ENCODE assay signal across 8 cellular contexts in the genomic region with DNA sequence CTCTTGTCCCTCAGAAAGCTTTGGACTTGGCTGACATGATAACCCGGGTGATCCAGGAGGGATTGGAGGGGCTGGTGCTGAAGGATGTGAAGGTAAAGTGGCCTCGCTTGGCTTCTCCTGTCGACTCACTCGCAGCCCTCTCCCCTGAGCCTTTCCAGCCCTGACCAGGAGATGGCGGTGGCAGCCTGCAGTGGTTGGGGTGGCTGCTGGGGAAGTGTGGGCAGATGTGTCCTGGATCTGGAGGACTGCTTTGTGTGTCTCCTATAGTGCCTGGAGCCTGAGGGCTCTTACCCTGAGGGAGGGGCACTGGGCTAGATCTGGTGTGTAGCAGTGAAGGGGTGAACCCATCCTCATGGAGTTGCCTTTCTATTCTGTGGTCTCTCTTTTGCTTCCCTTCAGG. TPM values are rescaled to one million over a fixed set of nuclear protein-coding genes. Genes with fewer than 3 reads are reported as not detected.
A peak's percentile ranks its signal among the peaks of the same experiment; 100 is the strongest.
DNase-seq lines count a peak whose midpoint lies in the region; ATAC-seq and TF ChIP-seq lines count a peak whose summit lies in the region.

No MANE protein-coding gene starts in this region.

- H3F3A ChIP-seq in GM23248 (ENCODE audit: insufficient read depth): no peaks in the 10 kb centered on the region

- no peak for TF ChIP-seq POLR2A in GM18505 (IDR thresholded peaks at IDR 0.05; ENCODE audit: borderline replicate concordance, extremely low read depth, insufficient read depth, insufficient read length)

- WGBS in GM23248 (ENCODE audit: low coverage in 1 of 2, low lambda C conversion rate in 2 of 2, missing lambda C conversion rate in 2 of 2), 2 experiments: 48 to 55% methylated on average over 5 of the region's 5 CpGs

- no peaks in the 10 kb centered on the region for H3K27me3 ChIP-seq in CD4-positive, CD25-positive, alpha-beta regulatory T cell (ENCODE audit: control insufficient read depth, insufficient read depth, low read length)
- H3K27me3 ChIP-seq in GM23248 (replicated peaks; ENCODE audit: insufficient read depth) (no peaks in the 10 kb centered on the region), muscle layer of colon (ENCODE audit: control insufficient read depth in 1 of 2, insufficient read depth in 2 of 2, low read length in 2 of 2) (no peaks in the 10 kb centered on the region)

- peaks cover 39% of the 10 kb centered on the region for H3K36me3 Mint-ChIP-seq in CD4-positive, CD25-positive, alpha-beta regulatory T cell

- no peak overlapping the region for H3K9ac ChIP-seq in GM23248
- peak overlapping the region; percentile 35 for H3K9ac ChIP-seq in muscle layer of colon (ENCODE audit: low read length)

- peaks cover 0 to 10% (median 3%) of the 10 kb centered on the region in 4 donors for H3K4me1 Mint-ChIP-seq in CD4-positive, CD25-positive, alpha-beta regulatory T cell

- no peaks in the 10 kb centered on the region for H3K9me2 ChIP-seq in GM23248 (ENCODE audit: insufficient read depth)

- H3K9me3 Mint-ChIP-seq in CD4-positive, CD25-positive, alpha-beta regulatory T cell: no peaks in the 10 kb centered on the region

- H3K9me3 ChIP-seq in CD4-positive, CD25-positive, alpha-beta regulatory T cell (ENCODE audit: control insufficient read depth in 2 of 2, low read length in 2 of 2): no peaks in the 10 kb centered on the region
- H3K9me3 ChIP-seq in GM23248 (ENCODE audit: low read depth) (no peaks in the 10 kb centered on the region), muscle layer of colon (ENCODE audit: low read length) (no peaks in the 10 kb centered on the region)

- peaks cover 8% of the 10 kb centered on the region for H3K4me1 ChIP-seq in CD4-positive, CD25-positive, alpha-beta regulatory T cell (ENCODE audit: control insufficient read depth, insufficient read depth, low read length, poor library complexity, severe bottlenecking)
- H3K4me1 ChIP-seq in GM23248 (ENCODE audit: insufficient read depth) (no peaks in the 10 kb centered on the region), muscle layer of colon (ENCODE audit: insufficient read depth, low read length) (peaks cover 54% of the 10 kb centered on the region)

- H3K4me3 ChIP-seq in CD4-positive, CD25-positive, alpha-beta regulatory T cell (ENCODE audit: low read depth, low read length): no peak overlapping the region
- no peak overlapping the region for H3K4me3 ChIP-seq in GM23248
- peak overlapping the region in 1 of 2 donors; percentile 19 for H3K4me3 ChIP-seq in muscle layer of colon (ENCODE audit: low read depth in 1 of 2, low read length in 2 of 2)

- no peaks in the 10 kb centered on the region for H3K79me2 ChIP-seq in GM23248 (ENCODE audit: insufficient read depth)

- in situ Hi-C loops in GM23248 (cut with MboI): no loop called here

- H3K27ac ChIP-seq in CD4-positive, CD25-positive, alpha-beta regulatory T cell (ENCODE audit: insufficient read depth, low read length, poor library complexity, severe bottlenecking): no peak overlapping the region
- H3K27ac ChIP-seq in GM23248 (no peak overlapping the region), muscle layer of colon (ENCODE audit: low read depth, low read length) (peak overlapping the region; percentile 89)

- no peaks in the 10 kb centered on the region for H3K27me3 Mint-ChIP-seq in CD4-positive, CD25-positive, alpha-beta regulatory T cell

- H3K27ac Mint-ChIP-seq in CD4-positive, CD25-positive, alpha-beta regulatory T cell: peak overlapping the region in 2 of 3 donors; percentile 74 to 88

- H4K20me1 ChIP-seq in GM23248 (ENCODE audit: insufficient read depth): no peaks in the 10 kb centered on the region

- peak; percentile 65 to 82 (median 78) for DNase-seq in CD4-positive, CD25-positive, alpha-beta regulatory T cell
- peak; percentile 84 for DNase-seq in GM23248
- DNase-seq in NCI-H82 treated with DMSO at 0.1 percent for 48 hours (lab: John Stamatoyannopoulos, UW; ENCODE audit: unreplicated experiment): peak; percentile 21
- peak; percentile 85 for DNase-seq in activated CD8-positive, alpha-beta memory T cell treated with anti-CD3 and anti-CD28 coated beads, Interleukin-2, amount 50 U/mL, for 48 hours
- peak; percentile 90 for DNase-seq in epidermal melanocyte (ENCODE audit: insufficient read length, low spot score)
- peak; percentile 84 for DNase-seq in stimulated activated CD8-positive, alpha-beta memory T cell treated with anti-CD3 and anti-CD28 coated beads, Interleukin-4, amount 100 ng/mL, for 48 hours

- ATAC-seq in CD4-positive, CD25-positive, alpha-beta regulatory T cell (ENCODE audit: low read depth in 2 of 2): peak; percentile 84 to 87
- no peak for ATAC-seq in GM18505 (IDR thresholded peaks at IDR 0.05; ENCODE audit: unreplicated experiment)

- no peak overlapping the region for H3K4me2 ChIP-seq in GM23248 (ENCODE audit: unreplicated experiment)

- H2AFZ ChIP-seq in GM23248: no peak overlapping the region

- H3K4me3 Mint-ChIP-seq in CD4-positive, CD25-positive, alpha-beta regulatory T cell: no peak overlapping the region

- H3K36me3 ChIP-seq in CD4-positive, CD25-positive, alpha-beta regulatory T cell (ENCODE audit: control insufficient read depth, insufficient read depth, low read length): peaks cover 28% of the 10 kb centered on the region
- H3K36me3 ChIP-seq in GM23248 (ENCODE audit: low read depth): peaks cover 3% of the 10 kb centered on the region; the same call in 1 of the 2 replicates
- H3K36me3 ChIP-seq in muscle layer of colon (ENCODE audit: insufficient read depth, low read length): peaks cover 65% of the 10 kb centered on the region

RNA-seq across cellular contexts. Expression of a gene that starts 17.9 kb away (rescaled TPM):
- total RNA-seq in CD4-positive, CD25-positive, alpha-beta regulatory T cell: 39.1 TPM
- polyA plus RNA-seq in CD4-positive, CD25-positive, alpha-beta regulatory T cell: 10 to 100 TPM in 3 of 4 donors, 1 to 10 TPM in 1; 9.5 to 11.4 (median 10.5) TPM
- 14.4 and 22.0 TPM in 2 replicates for total RNA-seq in GM23248 (2014; rRNA removed; shearing (Covaris generic))
- 11.8 and 12.4 TPM in 2 replicates for polyA plus RNA-seq in GM23248 (2016; fragmentation: Nextera tagmentation; extraction: Ambion mirVana)

RNA-seq across cellular contexts. Expression of a gene that starts 36.9 kb away (rescaled TPM):
- 36.4 TPM for total RNA-seq in CD4-positive, CD25-positive, alpha-beta regulatory T cell
- polyA plus RNA-seq in CD4-positive, CD25-positive, alpha-beta regulatory T cell: 10 to 100 TPM; 15.8 to 28.6 (median 21.0) TPM
- 4.5 and 4.6 TPM in 2 replicates for total RNA-seq in GM23248 (2014; rRNA removed; shearing (Covaris generic))
- polyA plus RNA-seq in GM23248 (2016; fragmentation: Nextera tagmentation; extraction: Ambion mirVana): 10.2 and 10.6 TPM in 2 replicates

RNA-seq across cellular contexts. Expression of a gene that starts 36.9 kb away (rescaled TPM):
- total RNA-seq in CD4-positive, CD25-positive, alpha-beta regulatory T cell: 2.7 TPM
- 1 to 10 TPM; 1.3 to 4.2 (median 1.7) TPM for polyA plus RNA-seq in CD4-positive, CD25-positive, alpha-beta regulatory T cell
- 2.2 and 2.9 TPM in 2 replicates for total RNA-seq in GM23248 (2014; rRNA removed; shearing (Covaris generic))
- polyA plus RNA-seq in GM23248 (2016; fragmentation: Nextera tagmentation; extraction: Ambion mirVana): 3.8 and 4.6 TPM in 2 replicates

Comparison
In these comparisons a context has a peak if more than half of its experiments do, and no peak if none do; other contexts are left out.
1. DNase-seq: peak in every context shown above with its lines; median percentile 90 in epidermal melanocyte; 85 in activated CD8-positive, alpha-beta memory T cell treated with anti-CD3 and anti-CD28 coated beads, Interleukin-2, amount 50 U/mL, for 48 hours; 84 in GM23248; 84 in stimulated activated CD8-positive, alpha-beta memory T cell treated with anti-CD3 and anti-CD28 coated beads, Interleukin-4, amount 100 ng/mL, for 48 hours; 78 in CD4-positive, CD25-positive, alpha-beta regulatory T cell; 21 in NCI-H82 treated with DMSO at 0.1 percent for 48 hours.